8 cellular contexts compared by ENCODE assay signal in genomic region chr21:36059823-36060158, GRCh38. TPM values are rescaled to one million over a fixed set of nuclear protein-coding genes. Genes with fewer than 3 reads are reported as not detected.
A peak's percentile ranks its signal among the peaks of the same experiment; 100 is the strongest.
DNase-seq lines count a peak whose midpoint lies in the region; ATAC-seq and TF ChIP-seq lines count a peak whose summit lies in the region.

No MANE protein-coding gene starts in this region.

- peak overlapping the region; percentile 79 to 89 (median 85) for H3K9ac ChIP-seq in BLaER1 treated with 17β-estradiol and CSF1 and Interleukin-3, amounts not matched to agents 10 nM and 100 nM

- no peak for DNase-seq in epithelial cell of esophagus (ENCODE audit: low read depth)
- DNase-seq in natural killer cell, result no peak
- no peak for DNase-seq in G401 (ENCODE audit: low spot score)
- no peak for DNase-seq in cerebellum (ENCODE audit: low spot score)

- H3K9me3 Mint-ChIP-seq in natural killer cell, result no peaks in the 10 kb centered on the region

- H3K4me3 ChIP-seq in BLaER1 treated with 17β-estradiol and CSF1 and Interleukin-3, amounts not matched to agents 10 nM and 100 nM, result peak overlapping the region; percentile 72 to 98 (median 84)
- H3K4me3 ChIP-seq in epithelial cell of esophagus (ENCODE audit: low read length), result peak overlapping the region; percentile 94

- H3K4me3 Mint-ChIP-seq in natural killer cell, result peak overlapping the region; percentile 96

- peaks cover 35 to 43% (median 40%) of the 10 kb centered on the region in 11 experiments for H3K36me3 ChIP-seq in BLaER1 treated with 17β-estradiol and CSF1 and Interleukin-3, amounts not matched to agents 10 nM and 100 nM

- peak overlapping the region; percentile 93 to 94 for H3K27ac Mint-ChIP-seq in natural killer cell

- peaks cover 5% of the 10 kb centered on the region for H3K36me3 Mint-ChIP-seq in natural killer cell

- intact Hi-C loops in natural killer cell (cut with micrococcal nuclease), result loop anchor here (1.0 kb wide), 2 partner anchors 10 to 53 kb away; no protein-coding TSS in a partner anchor

- peaks cover 20 to 26% (median 23%) of the 10 kb centered on the region in 10 experiments; a peak in 19 of 20 replicates for H3K4me1 ChIP-seq in BLaER1 treated with 17β-estradiol and CSF1 and Interleukin-3, amounts not matched to agents 10 nM and 100 nM

- ATAC-seq in GM19025 (IDR thresholded peaks at IDR 0.05; ENCODE audit: low read depth, unreplicated experiment) (peak; percentile 41), HG03097 (IDR thresholded peaks at IDR 0.05; ENCODE audit: low FRiP score, unreplicated experiment) (peak; percentile 43), SK-N-SH treated with all-trans-retinoic acid at 6 μM for 48 hours (peak; percentile 74), natural killer cell (peak; percentile 41 to 46 (median 45))

- no peaks in the 10 kb centered on the region for H4K20me1 ChIP-seq in BLaER1 treated with 17β-estradiol and CSF1 and Interleukin-3, amounts not matched to agents 10 nM and 100 nM

- H3K4me2 ChIP-seq in BLaER1 treated with 17β-estradiol and CSF1 and Interleukin-3, amounts not matched to agents 10 nM and 100 nM, result peak overlapping the region; percentile 75 to 95 (median 92)

- H3K9me3 ChIP-seq in BLaER1 treated with 17β-estradiol and CSF1 and Interleukin-3, amounts not matched to agents 10 nM and 100 nM (replicated peaks in 1 of 11), result no peaks in the 10 kb centered on the region; a peak in 1 of 22 replicates

- H3K27me3 ChIP-seq in BLaER1 treated with 17β-estradiol and CSF1 and Interleukin-3, amounts not matched to agents 10 nM and 100 nM, result no peaks in the 10 kb centered on the region

- TF ChIP-seq CTCF in epithelial cell of esophagus (IDR thresholded peaks at IDR 0.05; ENCODE audit: insufficient read depth, low read depth, low read length, missing control alignments) (no peak), natural killer cell (IDR thresholded peaks at IDR 0.05) (no peak)

- in situ Hi-C loops in G401 (cut with HindIII; ENCODE audit: low sequenced_read_pairs), result no loop called here

- peak overlapping the region; percentile 72 to 89 (median 86) for H3K27ac ChIP-seq in BLaER1 treated with 17β-estradiol and CSF1 and Interleukin-3, amounts not matched to agents 10 nM and 100 nM

- peaks cover 0 to 4% of the 10 kb centered on the region in 2 donors for H3K27me3 Mint-ChIP-seq in natural killer cell (ENCODE audit: low read depth in 2 of 2)

- H3K4me1 Mint-ChIP-seq in natural killer cell, result peaks cover 9 to 24% of the 10 kb centered on the region in 2 donors

TF ChIP-seq in SK-N-SH treated with all-trans-retinoic acid at 6 μM for 48 hours, 23 proteins besides CTCF, POLR2A, EP300 and RAD21 (continues in another document):
- no peak for TF ChIP-seq ZC3H10 (CRISPR knock-in tag; IDR thresholded peaks at IDR 0.05)
- no peak for TF ChIP-seq OSR1 (CRISPR knock-in tag; IDR thresholded peaks at IDR 0.05)
- TF ChIP-seq ZFP3 (CRISPR knock-in tag; IDR thresholded peaks at IDR 0.05), result no peak
- no peak for TF ChIP-seq CSDC2 (CRISPR knock-in tag; IDR thresholded peaks at IDR 0.05)
- TF ChIP-seq ZNF8 (CRISPR knock-in tag; IDR thresholded peaks at IDR 0.05), result no peak
- no peak for TF ChIP-seq PATZ1 (CRISPR knock-in tag; IDR thresholded peaks at IDR 0.05; ENCODE audit: borderline replicate concordance)
- TF ChIP-seq, protein P1, sequence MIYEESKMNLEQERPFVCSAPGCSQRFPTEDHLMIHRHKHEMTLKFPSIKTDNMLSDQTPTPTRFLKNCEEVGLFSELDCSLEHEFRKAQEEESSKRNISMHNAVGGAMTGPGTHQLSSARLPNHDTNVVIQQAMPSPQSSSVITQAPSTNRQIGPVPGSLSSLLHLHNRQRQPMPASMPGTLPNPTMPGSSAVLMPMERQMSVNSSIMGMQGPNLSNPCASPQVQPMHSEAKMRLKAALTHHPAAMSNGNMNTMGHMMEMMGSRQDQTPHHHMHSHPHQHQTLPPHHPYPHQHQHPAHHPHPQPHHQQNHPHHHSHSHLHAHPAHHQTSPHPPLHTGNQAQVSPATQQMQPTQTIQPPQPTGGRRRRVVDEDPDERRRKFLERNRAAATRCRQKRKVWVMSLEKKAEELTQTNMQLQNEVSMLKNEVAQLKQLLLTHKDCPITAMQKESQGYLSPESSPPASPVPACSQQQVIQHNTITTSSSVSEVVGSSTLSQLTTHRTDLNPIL (CRISPR knock-in tag; IDR thresholded peaks at IDR 0.05; ENCODE audit: low read depth), result no peak
- no peak for TF ChIP-seq ISL1 (CRISPR knock-in tag; IDR thresholded peaks at IDR 0.05)
- TF ChIP-seq SNAI2 (CRISPR knock-in tag; IDR thresholded peaks at IDR 0.05), result no peak
- TF ChIP-seq GLIS3 (CRISPR knock-in tag; IDR thresholded peaks at IDR 0.05), result no peak
- TF ChIP-seq POU6F1 (CRISPR knock-in tag; IDR thresholded peaks at IDR 0.05; ENCODE audit: borderline replicate concordance, low read depth), result no peak
- no peak for TF ChIP-seq ARNTL (CRISPR knock-in tag; IDR thresholded peaks at IDR 0.05; ENCODE audit: borderline replicate concordance, low read depth)
- TF ChIP-seq TSHZ2 (CRISPR knock-in tag; IDR thresholded peaks at IDR 0.05), result no peak
- TF ChIP-seq ZNF70 (CRISPR knock-in tag; IDR thresholded peaks at IDR 0.05), result no peak
- TF ChIP-seq PPARA (CRISPR knock-in tag; IDR thresholded peaks at IDR 0.05; ENCODE audit: borderline replicate concordance), result no peak
- TF ChIP-seq, protein P2, sequence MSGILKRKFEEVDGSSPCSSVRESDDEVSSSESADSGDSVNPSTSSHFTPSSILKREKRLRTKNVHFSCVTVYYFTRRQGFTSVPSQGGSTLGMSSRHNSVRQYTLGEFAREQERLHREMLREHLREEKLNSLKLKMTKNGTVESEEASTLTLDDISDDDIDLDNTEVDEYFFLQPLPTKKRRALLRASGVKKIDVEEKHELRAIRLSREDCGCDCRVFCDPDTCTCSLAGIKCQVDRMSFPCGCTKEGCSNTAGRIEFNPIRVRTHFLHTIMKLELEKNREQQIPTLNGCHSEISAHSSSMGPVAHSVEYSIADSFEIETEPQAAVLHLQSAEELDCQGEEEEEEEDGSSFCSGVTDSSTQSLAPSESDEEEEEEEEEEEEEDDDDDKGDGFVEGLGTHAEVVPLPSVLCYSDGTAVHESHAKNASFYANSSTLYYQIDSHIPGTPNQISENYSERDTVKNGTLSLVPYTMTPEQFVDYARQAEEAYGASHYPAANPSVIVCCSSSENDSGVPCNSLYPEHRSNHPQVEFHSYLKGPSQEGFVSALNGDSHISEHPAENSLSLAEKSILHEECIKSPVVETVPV (CRISPR knock-in tag; IDR thresholded peaks at IDR 0.05), result no peak
- TF ChIP-seq ESRRG (CRISPR knock-in tag; IDR thresholded peaks at IDR 0.05), result no peak

RNA-seq across cellular contexts. Expression of gene SETD4, which starts 0.5 kb away (rescaled TPM):
- total RNA-seq in natural killer cell (10 to 100 TPM; 19.1 to 29.3 (median 22.5) TPM), cerebellum (26.9 TPM)
- total RNA-seq in G401 (2014; rRNA removed; shearing (Covaris generic)), result 11.5 and 11.7 TPM in 2 replicates

RNA-seq across cellular contexts. Expression of gene CBR1, which starts 10.0 kb away (rescaled TPM):
- total RNA-seq in natural killer cell (10 to 100 TPM in 2 of 3 donors, 1 to 10 TPM in 1; 5.0 to 14.1 (median 12.4) TPM), cerebellum (11.1 TPM)
- 4.4 and 6.6 TPM in 2 replicates for total RNA-seq in G401 (2014; rRNA removed; shearing (Covaris generic))
